Comparison of ENCODE assay signal across 1 cellular context in the genomic region with DNA sequence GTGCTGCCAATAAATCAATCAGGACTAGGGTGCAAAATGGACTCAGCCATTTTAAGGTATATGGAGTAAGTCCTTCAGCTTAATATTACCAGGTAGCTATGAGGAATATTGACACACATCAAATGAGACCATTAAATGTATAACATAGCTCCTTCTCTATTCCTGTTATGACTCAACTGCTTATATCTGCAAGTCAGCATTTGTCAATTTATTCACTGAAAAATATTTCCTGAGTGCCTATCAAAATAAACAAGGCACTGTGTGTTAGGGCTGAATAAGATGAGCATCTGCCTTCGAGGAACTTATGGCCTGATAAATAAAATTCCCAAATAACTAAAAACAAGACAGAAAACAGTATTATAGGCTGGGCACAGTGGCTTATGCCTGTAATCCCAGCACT.
TF ChIP-seq lines count a peak whose summit lies in the region.

No MANE protein-coding gene starts in this region.

TF ChIP-seq in K562, 482 proteins besides CTCF, POLR2A, EP300 and RAD21 (continued from another document):
- TF ChIP-seq ZFP1 (CRISPR knock-in tag; IDR thresholded peaks at IDR 0.05) = no peak
- TF ChIP-seq, protein P1, sequence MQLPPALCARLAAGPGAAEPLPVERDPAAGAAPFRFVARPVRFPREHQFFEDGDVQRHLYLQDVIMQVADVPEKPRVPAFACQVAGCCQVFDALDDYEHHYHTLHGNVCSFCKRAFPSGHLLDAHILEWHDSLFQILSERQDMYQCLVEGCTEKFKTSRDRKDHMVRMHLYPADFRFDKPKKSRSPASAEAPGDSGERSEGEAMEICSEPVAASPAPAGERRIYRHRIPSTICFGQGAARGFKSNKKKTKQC (CRISPR knock-in tag; IDR thresholded peaks at IDR 0.05) = no peak
- TF ChIP-seq ZBTB8A (IDR thresholded peaks at IDR 0.05; ENCODE audit: partially characterized antibody) = no peak
- TF ChIP-seq C11orf30 (IDR thresholded peaks at IDR 0.05; ENCODE audit: low read depth) = peak; percentile 88
- TF ChIP-seq, protein P2, sequence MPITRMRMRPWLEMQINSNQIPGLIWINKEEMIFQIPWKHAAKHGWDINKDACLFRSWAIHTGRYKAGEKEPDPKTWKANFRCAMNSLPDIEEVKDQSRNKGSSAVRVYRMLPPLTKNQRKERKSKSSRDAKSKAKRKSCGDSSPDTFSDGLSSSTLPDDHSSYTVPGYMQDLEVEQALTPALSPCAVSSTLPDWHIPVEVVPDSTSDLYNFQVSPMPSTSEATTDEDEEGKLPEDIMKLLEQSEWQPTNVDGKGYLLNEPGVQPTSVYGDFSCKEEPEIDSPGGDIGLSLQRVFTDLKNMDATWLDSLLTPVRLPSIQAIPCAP (CRISPR knock-in tag; IDR thresholded peaks at IDR 0.05; ENCODE audit: borderline replicate concordance) = no peak
- no peak for TF ChIP-seq ZNF324 (CRISPR knock-in tag; IDR thresholded peaks at IDR 0.05)
- no peak for TF ChIP-seq PHB (CRISPR knock-in tag; IDR thresholded peaks at IDR 0.05)
- no peak for TF ChIP-seq HMG20A (CRISPR knock-in tag; conservative IDR thresholded peaks at IDR 0.05)
- TF ChIP-seq, protein P3, sequence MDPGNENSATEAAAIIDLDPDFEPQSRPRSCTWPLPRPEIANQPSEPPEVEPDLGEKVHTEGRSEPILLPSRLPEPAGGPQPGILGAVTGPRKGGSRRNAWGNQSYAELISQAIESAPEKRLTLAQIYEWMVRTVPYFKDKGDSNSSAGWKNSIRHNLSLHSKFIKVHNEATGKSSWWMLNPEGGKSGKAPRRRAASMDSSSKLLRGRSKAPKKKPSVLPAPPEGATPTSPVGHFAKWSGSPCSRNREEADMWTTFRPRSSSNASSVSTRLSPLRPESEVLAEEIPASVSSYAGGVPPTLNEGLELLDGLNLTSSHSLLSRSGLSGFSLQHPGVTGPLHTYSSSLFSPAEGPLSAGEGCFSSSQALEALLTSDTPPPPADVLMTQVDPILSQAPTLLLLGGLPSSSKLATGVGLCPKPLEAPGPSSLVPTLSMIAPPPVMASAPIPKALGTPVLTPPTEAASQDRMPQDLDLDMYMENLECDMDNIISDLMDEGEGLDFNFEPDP (CRISPR knock-in tag; IDR thresholded peaks at IDR 0.05) = no peak
- no peak for TF ChIP-seq CSDE1 (IDR thresholded peaks at IDR 0.05)
- no peak for TF ChIP-seq CHD1 (IDR thresholded peaks at IDR 0.05; ENCODE audit: low read length)
